Comparison of ENCODE assay signal across 8 cellular contexts in genomic region chr6:87407531-87407895, GRCh38. TPM values are rescaled to one million over a fixed set of nuclear protein-coding genes. Genes with fewer than 3 reads are reported as not detected.
DNase-seq lines count a peak whose midpoint lies in the region; ATAC-seq and TF ChIP-seq lines count a peak whose summit lies in the region.

No MANE protein-coding gene starts in this region.

- H3K9me3 ChIP-seq in HUES6 (ENCODE audit: control insufficient read depth, insufficient read depth, low read depth, low read length) (no peaks in the 10 kb centered on the region), esophagus (ENCODE audit: control insufficient read depth in 2 of 2, insufficient read depth in 1 of 2, low read depth in 1 of 2, low read length in 1 of 2) (no peaks in the 10 kb centered on the region)
- H3K9me3 ChIP-seq in naive thymus-derived CD4-positive, alpha-beta T cell (ENCODE audit: control insufficient read depth in 2 of 3, low read length in 3 of 3): no peaks in the 10 kb centered on the region

- 0 out of 2 replicates have a peak, but pooled peaks cover 2% of the 10 kb centered on the region for H3K4me1 ChIP-seq in HUES6 (ENCODE audit: control insufficient read depth, insufficient read depth, low read length)
- H3K4me1 ChIP-seq in esophagus (ENCODE audit: control insufficient read depth in 2 of 2, insufficient read depth in 2 of 2, low read length in 1 of 2): no peaks in the 10 kb centered on the region
- H3K4me1 ChIP-seq in naive thymus-derived CD4-positive, alpha-beta T cell (ENCODE audit: control insufficient read depth in 2 of 2, insufficient read depth in 2 of 2, low read length in 2 of 2): peaks cover 0 to 5% of the 10 kb centered on the region in 2 donors

- peaks cover 5 to 10% of the 10 kb centered on the region in 2 donors for H3K27me3 Mint-ChIP-seq in T-cell
- H3K27me3 Mint-ChIP-seq in naive thymus-derived CD4-positive, alpha-beta T cell: peaks cover 15 to 45% (median 23%) of the 10 kb centered on the region in 5 donors

- no peaks in the 10 kb centered on the region for H3K36me3 ChIP-seq in HUES6 (ENCODE audit: control insufficient read depth, insufficient read depth, low read length)
- H3K36me3 ChIP-seq in esophagus (ENCODE audit: control insufficient read depth in 2 of 2, insufficient read depth in 2 of 2, low read length in 1 of 2): no peaks in the 10 kb centered on the region
- peaks cover 0 to 5% (median 0%) of the 10 kb centered on the region in 3 experiments for H3K36me3 ChIP-seq in naive thymus-derived CD4-positive, alpha-beta T cell (ENCODE audit: control insufficient read depth in 2 of 3, insufficient read depth in 3 of 3, low read length in 3 of 3)

- H3K9me3 Mint-ChIP-seq in T-cell: no peaks in the 10 kb centered on the region
- peaks cover 0 to 1% (median 0%) of the 10 kb centered on the region in 11 donors for H3K9me3 Mint-ChIP-seq in naive thymus-derived CD4-positive, alpha-beta T cell

- H3K4me3 Mint-ChIP-seq in T-cell: peak overlapping the region; percentile 83 to 86 (median 83)
- H3K4me3 Mint-ChIP-seq in naive thymus-derived CD4-positive, alpha-beta T cell: peak overlapping the region; percentile 76 to 94 (median 88)

- H3K27me3 ChIP-seq in HUES6 (ENCODE audit: control insufficient read depth, insufficient read depth, low read length): no peaks in the 10 kb centered on the region
- no peaks in the 10 kb centered on the region for H3K27me3 ChIP-seq in esophagus (ENCODE audit: control insufficient read depth in 1 of 2, insufficient read depth in 2 of 2, low read length in 2 of 2)
- H3K27me3 ChIP-seq in naive thymus-derived CD4-positive, alpha-beta T cell (ENCODE audit: control insufficient read depth in 2 of 2, insufficient read depth in 2 of 2, low read length in 2 of 2): no peaks in the 10 kb centered on the region

- H3K4me3 ChIP-seq in HUES6 (ENCODE audit: low read depth, low read length) (peak overlapping the region; percentile 97), esophagus (ENCODE audit: low read depth in 1 of 2, low read length in 2 of 2) (peak overlapping the region; percentile 66 to 78)
- peak overlapping the region; percentile 98 for H3K4me3 ChIP-seq in naive thymus-derived CD4-positive, alpha-beta T cell (ENCODE audit: low read length)

- 1% methylated on average over 10 of the region's 10 CpGs for WGBS in esophagus, 2 donors

- no peak for TF ChIP-seq CTCF in GM20000 (IDR thresholded peaks at IDR 0.05; ENCODE audit: extremely low read depth, missing control alignments)

- peak overlapping the region in 1 of 2 donors; percentile 4 for H3K27ac Mint-ChIP-seq in T-cell
- H3K27ac Mint-ChIP-seq in naive thymus-derived CD4-positive, alpha-beta T cell: peak overlapping the region in 7 of 9 donors; percentile 21 to 78 (median 38)

- H3K4me1 Mint-ChIP-seq in T-cell: peaks cover 5 to 7% (median 6%) of the 10 kb centered on the region in 3 donors
- peaks cover 0 to 7% (median 5%) of the 10 kb centered on the region in 7 donors for H3K4me1 Mint-ChIP-seq in naive thymus-derived CD4-positive, alpha-beta T cell

- POLR2A ChIA-PET in T-cell (lab: Charles Lee): interaction anchor here in 1 of 2 donors (1.2 to 1.5 kb wide), 2 partner anchors 1673 to 1729 kb away, joined by 5 to 14 read pairs; partner anchors contain the start of gene PNRC1
- POLR2A ChIA-PET in naive thymus-derived CD4-positive, alpha-beta T cell (lab: Charles Lee): interaction anchor here (1.0 kb wide), 1 partner anchor 268 kb away, joined by 3 read pairs; no protein-coding TSS in a partner anchor

- H3K36me3 Mint-ChIP-seq in T-cell: no peaks in the 10 kb centered on the region
- no peaks in the 10 kb centered on the region for H3K36me3 Mint-ChIP-seq in naive thymus-derived CD4-positive, alpha-beta T cell

- CTCF ChIA-PET in T-cell (lab: Charles Lee): interaction anchor here in 1 of 2 donors (1.5 kb wide), 1 partner anchor 14 kb away, joined by 10 read pairs; no protein-coding TSS in a partner anchor
- CTCF ChIA-PET in naive thymus-derived CD4-positive, alpha-beta T cell (lab: Charles Lee): interaction anchor here (1.1 kb wide), 1 partner anchor 14 kb away, joined by 3 read pairs; no protein-coding TSS in a partner anchor

- DNase-seq in DMS 273 (lab: John Stamatoyannopoulos, UW; ENCODE audit: unreplicated experiment) (peak; percentile 85), GM20000 (ENCODE audit: low spot score) (peak; percentile 10), T-cell (peak in 2 of 34 experiments; percentile 1), HuH-7 (ENCODE audit: low spot score) (no peak)
- peak in 1 of 9 donors; percentile 4 for DNase-seq in naive thymus-derived CD4-positive, alpha-beta T cell

- ATAC-seq in T-cell (replicated peaks in 1 of 4): no peak
- no peak for ATAC-seq in naive thymus-derived CD4-positive, alpha-beta T cell
- ATAC-seq in HG03469 (IDR thresholded peaks at IDR 0.05; ENCODE audit: unreplicated experiment): no peak

- no peak overlapping the region for H3K9ac ChIP-seq in HUES6 (ENCODE audit: low read length)

- intact Hi-C loops in naive thymus-derived CD4-positive, alpha-beta T cell (cut with micrococcal nuclease): loop anchor here (1.0 to 10.0 kb wide), 8 partner anchors 14 to 1947 kb away; partner anchors contain the start of genes AKIRIN2 (in 2 of the 2), PNRC1 (in 2 of the 2), RNGTT (in 1 of the 2) and UBE2J1 (in 1 of the 2)

- H3K27ac ChIP-seq in HUES6 (ENCODE audit: low read depth, low read length) (no peak overlapping the region), esophagus (ENCODE audit: low read depth in 2 of 2, low read length in 1 of 2) (peak overlapping the region in 1 of 2 donors; percentile 70)
- peak overlapping the region; percentile 75 for H3K27ac ChIP-seq in naive thymus-derived CD4-positive, alpha-beta T cell (ENCODE audit: low read depth, low read length)

RNA-seq across cellular contexts. Expression of gene CFAP206, which starts 0.3 kb away (rescaled TPM):
- under 1 TPM in 1 of 5 donors, not detected in 4; 0.35 TPM for total RNA-seq in T-cell
- polyA plus RNA-seq in esophagus: under 1 TPM; 0.04 to 0.06 TPM
- not detected for total RNA-seq in naive thymus-derived CD4-positive, alpha-beta T cell
- not detected for polyA plus RNA-seq in naive thymus-derived CD4-positive, alpha-beta T cell
